Comparison of ENCODE assay signal across 11 cellular contexts in genomic region chr10:93742633-93743349, GRCh38. TPM values are rescaled to one million over a fixed set of nuclear protein-coding genes. Genes with fewer than 3 reads are reported as not detected.
DNase-seq lines count a peak whose midpoint lies in the region; ATAC-seq lines count a peak whose summit lies in the region.
"Had no signal": no experiment of that assay in that cellular context is flagged by ENCODE, and none has a peak within 500 bp of the region (broad histone marks: within the 10 kb centered on the region; RNA-seq: fewer than 3 reads in every experiment).

No MANE protein-coding gene starts in this region.

- no peak overlapping the region for H3K27ac ChIP-seq in neuronal stem cell (replicated peaks; ENCODE audit: low read length)
- H3K27ac ChIP-seq: coronary artery had no signal

- DNase-seq in AML-193 (lab: John Stamatoyannopoulos, UW), result peak; percentile 71 to 79
- DNase-seq in SKM-1 (lab: John Stamatoyannopoulos, UW; ENCODE audit: unreplicated experiment), result peak; percentile 76
- no peak for DNase-seq in stimulated activated CD4-positive, alpha-beta T cell treated with anti-CD3 and anti-CD28 coated beads, Interleukin-4, amount 100 ng/mL, for 4 hours
- DNase-seq in neuronal stem cell (ENCODE audit: low spot score), result no peak
- DNase-seq in dedifferentiated amniotic fluid mesenchymal stem cell (ENCODE audit: extremely low spot score), result no peak
- DNase-seq in NCI-H1105 treated with DMSO at 0.1 percent for 48 hours (lab: John Stamatoyannopoulos, UW), result no peak
- DNase-seq: activated CD8-positive, alpha-beta T cell treated with anti-CD3 and anti-CD28 coated beads for 36 hours; stimulated activated CD4-positive, alpha-beta T cell treated with anti-CD3 and anti-CD28 coated beads, Interleukin-15, amount 100 ng/mL, for 24 hours had no signal

- no CpG with 5 or more reads among the region's 8 CpGs for WGBS in neuronal stem cell (ENCODE audit: extremely low coverage in 2 of 2, insufficient read length in 2 of 2, insufficient replicate concordance in 1 of 2), 2 donors

- ATAC-seq in GM19455 (IDR thresholded peaks at IDR 0.05; ENCODE audit: unreplicated experiment) (peak; percentile 75), HG03108 (IDR thresholded peaks at IDR 0.05; ENCODE audit: unreplicated experiment) (peak; percentile 73)
- ATAC-seq: activated CD8-positive, alpha-beta T cell treated with anti-CD3 and anti-CD28 coated beads for 36 hours had no signal

- H2BK120ac ChIP-seq in neuronal stem cell (ENCODE audit: low read depth, low read length), result no peak overlapping the region

- no peak overlapping the region for H3K18ac ChIP-seq in neuronal stem cell (ENCODE audit: low read length)

- H3K27me3 ChIP-seq in neuronal stem cell (ENCODE audit: control insufficient read depth in 3 of 3, insufficient read depth in 3 of 3, low read depth in 1 of 3, low read length in 3 of 3), result peaks cover 0 to 3% (median 0%) of the 10 kb centered on the region in 3 experiments

- peaks cover 3 to 10% of the 10 kb centered on the region in 2 donors for H3K4me1 ChIP-seq in neuronal stem cell (ENCODE audit: control insufficient read depth in 2 of 2, insufficient read depth in 1 of 2, low read depth in 1 of 2, low read length in 2 of 2)

- no peaks in the 10 kb centered on the region for H3K79me1 ChIP-seq in neuronal stem cell (ENCODE audit: low read depth, low read length)

- H3K9ac ChIP-seq in neuronal stem cell (ENCODE audit: low read depth, low read length, poor library complexity), result no peak overlapping the region

- H2BK12ac ChIP-seq in neuronal stem cell (ENCODE audit: low read length), result no peak overlapping the region

- H2AFZ ChIP-seq in neuronal stem cell (ENCODE audit: low read length), result no peak overlapping the region

- H3K4ac ChIP-seq in neuronal stem cell (ENCODE audit: low read length), result no peak overlapping the region

- no peak overlapping the region for H3K4me2 ChIP-seq in neuronal stem cell (ENCODE audit: insufficient read depth, low read length, poor library complexity, severe bottlenecking)

- H4K91ac ChIP-seq in neuronal stem cell (ENCODE audit: low read depth, low read length, poor library complexity), result no peak overlapping the region

- H3K36me3 ChIP-seq in neuronal stem cell (replicated peaks in 1 of 2; ENCODE audit: control insufficient read depth in 2 of 2, insufficient read depth in 2 of 2, low read length in 2 of 2), result no peaks in the 10 kb centered on the region

- no peaks in the 10 kb centered on the region for H3K9me3 ChIP-seq in neuronal stem cell (replicated peaks in 1 of 2; ENCODE audit: control insufficient read depth in 2 of 2, insufficient read depth in 1 of 2, low read depth in 1 of 2, low read length in 2 of 2)

- no peak overlapping the region for H3K4me3 ChIP-seq in neuronal stem cell (ENCODE audit: low read length in 2 of 2)
- H3K4me3 ChIP-seq: coronary artery had no signal

- H4K8ac ChIP-seq in neuronal stem cell (ENCODE audit: low read depth, low read length), result no peak overlapping the region

- no peak overlapping the region for H2AK5ac ChIP-seq in neuronal stem cell (ENCODE audit: low read depth, low read length)

- H3K23ac ChIP-seq in neuronal stem cell (ENCODE audit: low read depth, low read length, poor library complexity), result no peak overlapping the region

- no peak overlapping the region for H3K14ac ChIP-seq in neuronal stem cell (ENCODE audit: low read length)

- no peak overlapping the region for H2BK5ac ChIP-seq in neuronal stem cell (ENCODE audit: low read length)

- H2BK15ac ChIP-seq in neuronal stem cell (ENCODE audit: low read length), result no peak overlapping the region

RNA-seq across cellular contexts. Expression of gene LGI1, which starts 14.9 kb away (rescaled TPM):
- 10.8 TPM for polyA plus RNA-seq in neuronal stem cell (2013, experiment 1 of 2)
- 9.5 TPM for polyA plus RNA-seq in neuronal stem cell (2013, experiment 2 of 2)

RNA-seq across cellular contexts. Expression of gene FRA10AC1, which starts 40.4 kb away (rescaled TPM):
- polyA plus RNA-seq in neuronal stem cell (2013, experiment 1 of 2), result 23.9 TPM
- 24.5 TPM for polyA plus RNA-seq in neuronal stem cell (2013, experiment 2 of 2)

Comparison
In these comparisons a context has a peak if more than half of its experiments do, and no peak if none do; other contexts are left out.
1. DNase-seq: peak in AML-193 (2 of 2) and SKM-1 (single experiment); none in stimulated activated CD4-positive, alpha-beta T cell treated with anti-CD3 and anti-CD28 coated beads, Interleukin-4, amount 100 ng/mL, for 4 hours (0 of 2), neuronal stem cell (single experiment), dedifferentiated amniotic fluid mesenchymal stem cell (single experiment) and NCI-H1105 treated with DMSO at 0.1 percent for 48 hours (single experiment).